ENCODE assay signal across 1 cellular context in the genomic region with DNA sequence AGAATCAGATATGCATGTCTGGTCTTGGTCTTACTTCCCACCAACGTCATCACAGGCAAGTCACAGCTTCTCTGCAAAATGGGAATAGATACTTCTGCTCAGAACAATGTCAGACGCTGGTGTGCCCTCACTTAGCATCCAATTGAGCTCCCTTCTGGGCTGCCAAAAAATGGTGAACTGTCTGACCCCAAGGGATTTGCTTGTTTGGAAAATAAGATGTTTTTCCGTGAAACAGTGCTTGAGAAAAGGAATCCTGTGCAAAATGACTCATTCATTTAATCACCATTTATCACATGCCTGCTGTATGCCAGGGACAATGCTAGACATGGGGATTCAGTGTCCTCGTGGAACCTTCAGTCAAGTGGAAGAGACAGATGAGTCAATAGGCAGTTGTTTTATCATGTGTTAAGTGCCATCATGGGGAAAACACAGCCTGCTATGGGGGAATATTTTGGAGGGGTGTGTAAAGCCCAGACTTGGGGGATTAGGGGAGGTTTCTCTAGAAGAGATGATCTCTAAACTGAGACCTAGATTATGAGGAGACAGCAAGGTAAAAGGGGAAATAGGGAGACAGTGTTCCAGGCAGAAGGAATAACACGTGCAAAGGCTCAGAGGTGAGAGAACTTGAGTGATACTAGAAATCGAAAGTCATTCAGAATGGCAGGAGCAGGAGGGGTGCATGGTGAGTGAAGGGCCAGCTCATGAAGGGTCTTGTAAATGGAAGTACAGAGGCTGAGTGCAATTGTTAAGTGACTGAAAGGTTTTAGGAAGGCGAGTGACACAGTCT.
A peak's percentile ranks its signal among the peaks of the same experiment; 100 is the strongest.
TF ChIP-seq lines count a peak whose summit lies in the region.

No MANE protein-coding gene starts in this region.

TF ChIP-seq in K562, 482 proteins besides CTCF, POLR2A, EP300 and RAD21 (continues in another document):
- TF ChIP-seq, protein P1, sequence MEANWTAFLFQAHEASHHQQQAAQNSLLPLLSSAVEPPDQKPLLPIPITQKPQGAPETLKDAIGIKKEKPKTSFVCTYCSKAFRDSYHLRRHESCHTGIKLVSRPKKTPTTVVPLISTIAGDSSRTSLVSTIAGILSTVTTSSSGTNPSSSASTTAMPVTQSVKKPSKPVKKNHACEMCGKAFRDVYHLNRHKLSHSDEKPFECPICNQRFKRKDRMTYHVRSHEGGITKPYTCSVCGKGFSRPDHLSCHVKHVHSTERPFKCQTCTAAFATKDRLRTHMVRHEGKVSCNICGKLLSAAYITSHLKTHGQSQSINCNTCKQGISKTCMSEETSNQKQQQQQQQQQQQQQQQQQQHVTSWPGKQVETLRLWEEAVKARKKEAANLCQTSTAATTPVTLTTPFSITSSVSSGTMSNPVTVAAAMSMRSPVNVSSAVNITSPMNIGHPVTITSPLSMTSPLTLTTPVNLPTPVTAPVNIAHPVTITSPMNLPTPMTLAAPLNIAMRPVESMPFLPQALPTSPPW (CRISPR knock-in tag; IDR thresholded peaks at IDR 0.05): no peak
- no peak for TF ChIP-seq HNRNPH1 (optimal IDR thresholded peaks at IDR 0.05; ENCODE audit: low read depth, low read length)
- TF ChIP-seq, protein P2, sequence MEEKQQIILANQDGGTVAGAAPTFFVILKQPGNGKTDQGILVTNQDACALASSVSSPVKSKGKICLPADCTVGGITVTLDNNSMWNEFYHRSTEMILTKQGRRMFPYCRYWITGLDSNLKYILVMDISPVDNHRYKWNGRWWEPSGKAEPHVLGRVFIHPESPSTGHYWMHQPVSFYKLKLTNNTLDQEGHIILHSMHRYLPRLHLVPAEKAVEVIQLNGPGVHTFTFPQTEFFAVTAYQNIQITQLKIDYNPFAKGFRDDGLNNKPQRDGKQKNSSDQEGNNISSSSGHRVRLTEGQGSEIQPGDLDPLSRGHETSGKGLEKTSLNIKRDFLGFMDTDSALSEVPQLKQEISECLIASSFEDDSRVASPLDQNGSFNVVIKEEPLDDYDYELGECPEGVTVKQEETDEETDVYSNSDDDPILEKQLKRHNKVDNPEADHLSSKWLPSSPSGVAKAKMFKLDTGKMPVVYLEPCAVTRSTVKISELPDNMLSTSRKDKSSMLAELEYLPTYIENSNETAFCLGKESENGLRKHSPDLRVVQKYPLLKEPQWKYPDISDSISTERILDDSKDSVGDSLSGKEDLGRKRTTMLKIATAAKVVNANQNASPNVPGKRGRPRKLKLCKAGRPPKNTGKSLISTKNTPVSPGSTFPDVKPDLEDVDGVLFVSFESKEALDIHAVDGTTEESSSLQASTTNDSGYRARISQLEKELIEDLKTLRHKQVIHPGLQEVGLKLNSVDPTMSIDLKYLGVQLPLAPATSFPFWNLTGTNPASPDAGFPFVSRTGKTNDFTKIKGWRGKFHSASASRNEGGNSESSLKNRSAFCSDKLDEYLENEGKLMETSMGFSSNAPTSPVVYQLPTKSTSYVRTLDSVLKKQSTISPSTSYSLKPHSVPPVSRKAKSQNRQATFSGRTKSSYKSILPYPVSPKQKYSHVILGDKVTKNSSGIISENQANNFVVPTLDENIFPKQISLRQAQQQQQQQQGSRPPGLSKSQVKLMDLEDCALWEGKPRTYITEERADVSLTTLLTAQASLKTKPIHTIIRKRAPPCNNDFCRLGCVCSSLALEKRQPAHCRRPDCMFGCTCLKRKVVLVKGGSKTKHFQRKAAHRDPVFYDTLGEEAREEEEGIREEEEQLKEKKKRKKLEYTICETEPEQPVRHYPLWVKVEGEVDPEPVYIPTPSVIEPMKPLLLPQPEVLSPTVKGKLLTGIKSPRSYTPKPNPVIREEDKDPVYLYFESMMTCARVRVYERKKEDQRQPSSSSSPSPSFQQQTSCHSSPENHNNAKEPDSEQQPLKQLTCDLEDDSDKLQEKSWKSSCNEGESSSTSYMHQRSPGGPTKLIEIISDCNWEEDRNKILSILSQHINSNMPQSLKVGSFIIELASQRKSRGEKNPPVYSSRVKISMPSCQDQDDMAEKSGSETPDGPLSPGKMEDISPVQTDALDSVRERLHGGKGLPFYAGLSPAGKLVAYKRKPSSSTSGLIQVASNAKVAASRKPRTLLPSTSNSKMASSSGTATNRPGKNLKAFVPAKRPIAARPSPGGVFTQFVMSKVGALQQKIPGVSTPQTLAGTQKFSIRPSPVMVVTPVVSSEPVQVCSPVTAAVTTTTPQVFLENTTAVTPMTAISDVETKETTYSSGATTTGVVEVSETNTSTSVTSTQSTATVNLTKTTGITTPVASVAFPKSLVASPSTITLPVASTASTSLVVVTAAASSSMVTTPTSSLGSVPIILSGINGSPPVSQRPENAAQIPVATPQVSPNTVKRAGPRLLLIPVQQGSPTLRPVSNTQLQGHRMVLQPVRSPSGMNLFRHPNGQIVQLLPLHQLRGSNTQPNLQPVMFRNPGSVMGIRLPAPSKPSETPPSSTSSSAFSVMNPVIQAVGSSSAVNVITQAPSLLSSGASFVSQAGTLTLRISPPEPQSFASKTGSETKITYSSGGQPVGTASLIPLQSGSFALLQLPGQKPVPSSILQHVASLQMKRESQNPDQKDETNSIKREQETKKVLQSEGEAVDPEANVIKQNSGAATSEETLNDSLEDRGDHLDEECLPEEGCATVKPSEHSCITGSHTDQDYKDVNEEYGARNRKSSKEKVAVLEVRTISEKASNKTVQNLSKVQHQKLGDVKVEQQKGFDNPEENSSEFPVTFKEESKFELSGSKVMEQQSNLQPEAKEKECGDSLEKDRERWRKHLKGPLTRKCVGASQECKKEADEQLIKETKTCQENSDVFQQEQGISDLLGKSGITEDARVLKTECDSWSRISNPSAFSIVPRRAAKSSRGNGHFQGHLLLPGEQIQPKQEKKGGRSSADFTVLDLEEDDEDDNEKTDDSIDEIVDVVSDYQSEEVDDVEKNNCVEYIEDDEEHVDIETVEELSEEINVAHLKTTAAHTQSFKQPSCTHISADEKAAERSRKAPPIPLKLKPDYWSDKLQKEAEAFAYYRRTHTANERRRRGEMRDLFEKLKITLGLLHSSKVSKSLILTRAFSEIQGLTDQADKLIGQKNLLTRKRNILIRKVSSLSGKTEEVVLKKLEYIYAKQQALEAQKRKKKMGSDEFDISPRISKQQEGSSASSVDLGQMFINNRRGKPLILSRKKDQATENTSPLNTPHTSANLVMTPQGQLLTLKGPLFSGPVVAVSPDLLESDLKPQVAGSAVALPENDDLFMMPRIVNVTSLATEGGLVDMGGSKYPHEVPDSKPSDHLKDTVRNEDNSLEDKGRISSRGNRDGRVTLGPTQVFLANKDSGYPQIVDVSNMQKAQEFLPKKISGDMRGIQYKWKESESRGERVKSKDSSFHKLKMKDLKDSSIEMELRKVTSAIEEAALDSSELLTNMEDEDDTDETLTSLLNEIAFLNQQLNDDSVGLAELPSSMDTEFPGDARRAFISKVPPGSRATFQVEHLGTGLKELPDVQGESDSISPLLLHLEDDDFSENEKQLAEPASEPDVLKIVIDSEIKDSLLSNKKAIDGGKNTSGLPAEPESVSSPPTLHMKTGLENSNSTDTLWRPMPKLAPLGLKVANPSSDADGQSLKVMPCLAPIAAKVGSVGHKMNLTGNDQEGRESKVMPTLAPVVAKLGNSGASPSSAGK (IDR thresholded peaks at IDR 0.05): peak; percentile 68
- TF ChIP-seq, protein P3, sequence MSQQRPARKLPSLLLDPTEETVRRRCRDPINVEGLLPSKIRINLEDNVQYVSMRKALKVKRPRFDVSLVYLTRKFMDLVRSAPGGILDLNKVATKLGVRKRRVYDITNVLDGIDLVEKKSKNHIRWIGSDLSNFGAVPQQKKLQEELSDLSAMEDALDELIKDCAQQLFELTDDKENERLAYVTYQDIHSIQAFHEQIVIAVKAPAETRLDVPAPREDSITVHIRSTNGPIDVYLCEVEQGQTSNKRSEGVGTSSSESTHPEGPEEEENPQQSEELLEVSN (IDR thresholded peaks at IDR 0.05; ENCODE audit: borderline replicate concordance in 1 of 2, extremely low read depth in 1 of 2, insufficient read depth in 1 of 2, insufficient read length in 1 of 2, low read depth in 1 of 2, low read length in 1 of 2, poor library complexity in 1 of 2, severe bottlenecking in 1 of 2): no peak
- no peak for TF ChIP-seq RFX5 (IDR thresholded peaks at IDR 0.05; ENCODE audit: low read depth, low read length)
- TF ChIP-seq GTF2F1 (IDR thresholded peaks at IDR 0.05; ENCODE audit: low read depth, low read length): no peak
- TF ChIP-seq CAMTA2 (CRISPR knock-in tag; conservative IDR thresholded peaks at IDR 0.05): no peak
- no peak for TF ChIP-seq NR2C2 (CRISPR knock-in tag; IDR thresholded peaks at IDR 0.05)
- TF ChIP-seq NR2C2 (tag; IDR thresholded peaks at IDR 0.05): peak; percentile 41; the same call in 1 of the 2 replicates
- TF ChIP-seq, protein P4, sequence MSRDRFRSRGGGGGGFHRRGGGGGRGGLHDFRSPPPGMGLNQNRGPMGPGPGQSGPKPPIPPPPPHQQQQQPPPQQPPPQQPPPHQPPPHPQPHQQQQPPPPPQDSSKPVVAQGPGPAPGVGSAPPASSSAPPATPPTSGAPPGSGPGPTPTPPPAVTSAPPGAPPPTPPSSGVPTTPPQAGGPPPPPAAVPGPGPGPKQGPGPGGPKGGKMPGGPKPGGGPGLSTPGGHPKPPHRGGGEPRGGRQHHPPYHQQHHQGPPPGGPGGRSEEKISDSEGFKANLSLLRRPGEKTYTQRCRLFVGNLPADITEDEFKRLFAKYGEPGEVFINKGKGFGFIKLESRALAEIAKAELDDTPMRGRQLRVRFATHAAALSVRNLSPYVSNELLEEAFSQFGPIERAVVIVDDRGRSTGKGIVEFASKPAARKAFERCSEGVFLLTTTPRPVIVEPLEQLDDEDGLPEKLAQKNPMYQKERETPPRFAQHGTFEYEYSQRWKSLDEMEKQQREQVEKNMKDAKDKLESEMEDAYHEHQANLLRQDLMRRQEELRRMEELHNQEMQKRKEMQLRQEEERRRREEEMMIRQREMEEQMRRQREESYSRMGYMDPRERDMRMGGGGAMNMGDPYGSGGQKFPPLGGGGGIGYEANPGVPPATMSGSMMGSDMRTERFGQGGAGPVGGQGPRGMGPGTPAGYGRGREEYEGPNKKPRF (IDR thresholded peaks at IDR 0.05; ENCODE audit: low read depth, low read length): no peak
- TF ChIP-seq, protein P5, sequence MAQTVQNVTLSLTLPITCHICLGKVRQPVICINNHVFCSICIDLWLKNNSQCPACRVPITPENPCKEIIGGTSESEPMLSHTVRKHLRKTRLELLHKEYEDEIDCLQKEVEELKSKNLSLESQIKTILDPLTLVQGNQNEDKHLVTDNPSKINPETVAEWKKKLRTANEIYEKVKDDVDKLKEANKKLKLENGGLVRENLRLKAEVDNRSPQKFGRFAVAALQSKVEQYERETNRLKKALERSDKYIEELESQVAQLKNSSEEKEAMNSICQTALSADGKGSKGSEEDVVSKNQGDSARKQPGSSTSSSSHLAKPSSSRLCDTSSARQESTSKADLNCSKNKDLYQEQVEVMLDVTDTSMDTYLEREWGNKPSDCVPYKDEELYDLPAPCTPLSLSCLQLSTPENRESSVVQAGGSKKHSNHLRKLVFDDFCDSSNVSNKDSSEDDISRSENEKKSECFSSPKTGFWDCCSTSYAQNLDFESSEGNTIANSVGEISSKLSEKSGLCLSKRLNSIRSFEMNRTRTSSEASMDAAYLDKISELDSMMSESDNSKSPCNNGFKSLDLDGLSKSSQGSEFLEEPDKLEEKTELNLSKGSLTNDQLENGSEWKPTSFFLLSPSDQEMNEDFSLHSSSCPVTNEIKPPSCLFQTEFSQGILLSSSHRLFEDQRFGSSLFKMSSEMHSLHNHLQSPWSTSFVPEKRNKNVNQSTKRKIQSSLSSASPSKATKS (CRISPR knock-in tag; IDR thresholded peaks at IDR 0.05): no peak
- no peak for TF ChIP-seq ESRRB (CRISPR knock-in tag; IDR thresholded peaks at IDR 0.05; ENCODE audit: borderline replicate concordance)
- TF ChIP-seq JUND (IDR thresholded peaks at IDR 0.05; ENCODE audit: borderline replicate concordance, low read depth, low read length): 0 out of 2 replicates have a peak, but pooled peaks have one; percentile 14
- TF ChIP-seq JUND (tag; IDR thresholded peaks at IDR 0.05; ENCODE audit: borderline replicate concordance, low read depth, low read length): no peak
- TF ChIP-seq DACH1 (IDR thresholded peaks at IDR 0.05; ENCODE audit: partially characterized antibody): no peak
- TF ChIP-seq, protein P6, sequence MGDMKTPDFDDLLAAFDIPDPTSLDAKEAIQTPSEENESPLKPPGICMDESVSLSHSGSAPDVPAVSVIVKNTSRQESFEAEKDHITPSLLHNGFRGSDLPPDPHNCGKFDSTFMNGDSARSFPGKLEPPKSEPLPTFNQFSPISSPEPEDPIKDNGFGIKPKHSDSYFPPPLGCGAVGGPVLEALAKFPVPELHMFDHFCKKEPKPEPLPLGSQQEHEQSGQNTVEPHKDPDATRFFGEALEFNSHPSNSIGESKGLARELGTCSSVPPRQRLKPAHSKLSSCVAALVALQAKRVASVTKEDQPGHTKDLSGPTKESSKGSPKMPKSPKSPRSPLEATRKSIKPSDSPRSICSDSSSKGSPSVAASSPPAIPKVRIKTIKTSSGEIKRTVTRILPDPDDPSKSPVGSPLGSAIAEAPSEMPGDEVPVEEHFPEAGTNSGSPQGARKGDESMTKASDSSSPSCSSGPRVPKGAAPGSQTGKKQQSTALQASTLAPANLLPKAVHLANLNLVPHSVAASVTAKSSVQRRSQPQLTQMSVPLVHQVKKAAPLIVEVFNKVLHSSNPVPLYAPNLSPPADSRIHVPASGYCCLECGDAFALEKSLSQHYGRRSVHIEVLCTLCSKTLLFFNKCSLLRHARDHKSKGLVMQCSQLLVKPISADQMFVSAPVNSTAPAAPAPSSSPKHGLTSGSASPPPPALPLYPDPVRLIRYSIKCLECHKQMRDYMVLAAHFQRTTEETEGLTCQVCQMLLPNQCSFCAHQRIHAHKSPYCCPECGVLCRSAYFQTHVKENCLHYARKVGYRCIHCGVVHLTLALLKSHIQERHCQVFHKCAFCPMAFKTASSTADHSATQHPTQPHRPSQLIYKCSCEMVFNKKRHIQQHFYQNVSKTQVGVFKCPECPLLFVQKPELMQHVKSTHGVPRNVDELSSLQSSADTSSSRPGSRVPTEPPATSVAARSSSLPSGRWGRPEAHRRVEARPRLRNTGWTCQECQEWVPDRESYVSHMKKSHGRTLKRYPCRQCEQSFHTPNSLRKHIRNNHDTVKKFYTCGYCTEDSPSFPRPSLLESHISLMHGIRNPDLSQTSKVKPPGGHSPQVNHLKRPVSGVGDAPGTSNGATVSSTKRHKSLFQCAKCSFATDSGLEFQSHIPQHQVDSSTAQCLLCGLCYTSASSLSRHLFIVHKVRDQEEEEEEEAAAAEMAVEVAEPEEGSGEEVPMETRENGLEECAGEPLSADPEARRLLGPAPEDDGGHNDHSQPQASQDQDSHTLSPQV (IDR thresholded peaks at IDR 0.05): no peak
- no peak for TF ChIP-seq ZZZ3 (IDR thresholded peaks at IDR 0.05)
- peak; percentile 96 for TF ChIP-seq ZKSCAN8 (CRISPR knock-in tag; IDR thresholded peaks at IDR 0.05)
- no peak for TF ChIP-seq ZNF253 (CRISPR knock-in tag; conservative IDR thresholded peaks at IDR 0.05)
- peak; percentile 75 for TF ChIP-seq L3MBTL2 (IDR thresholded peaks at IDR 0.05)
- no peak for TF ChIP-seq EZH2 (IDR thresholded peaks at IDR 0.05; ENCODE audit: borderline replicate concordance, low read depth, low read length)
- no peak for TF ChIP-seq MXI1 (IDR thresholded peaks at IDR 0.05; ENCODE audit: low read depth, low read length)
- TF ChIP-seq ZNF584 (CRISPR knock-in tag; IDR thresholded peaks at IDR 0.05; ENCODE audit: low read depth): no peak
- TF ChIP-seq ZFP36 (IDR thresholded peaks at IDR 0.05; ENCODE audit: low read depth, low read length, partially characterized antibody): no peak
